In genomic region chr21:32889596-32889995, GRCh38 we compare ENCODE assay signal across 17 cellular contexts.
"Had no signal": no experiment of that assay in that cellular context is flagged by ENCODE, and none has a peak within 500 bp of the region (broad histone marks: within the 10 kb centered on the region; RNA-seq: fewer than 3 reads in every experiment).

No MANE protein-coding gene starts in this region.

- H3K4me3 Mint-ChIP-seq: activated CD4-positive, alpha-beta T cell treated with anti-CD3 and anti-CD28 coated beads for 36 hours; activated CD8-positive, alpha-beta T cell treated with anti-CD3 and anti-CD28 coated beads for 36 hours; activated T-cell treated with anti-CD3 and anti-CD28 coated beads, Interleukin-2, amount 50 U/mL, for 72 hours; central memory CD8-positive, alpha-beta T cell; memory B cell had no signal

- H3K27me3 Mint-ChIP-seq: central memory CD8-positive, alpha-beta T cell had no signal

- ATAC-seq: activated CD4-positive, alpha-beta T cell treated with anti-CD3 and anti-CD28 coated beads for 36 hours; activated CD8-positive, alpha-beta T cell treated with anti-CD3 and anti-CD28 coated beads for 36 hours; body of pancreas; left lung; stimulated activated naive CD8-positive, alpha-beta T cell treated with anti-CD3 and anti-CD28 coated beads, Interleukin-15, Interleukin-2, amounts not matched to agents 100 U/mL and 50 U/mL, for 24 hours had no signal

- H3K9me3 ChIP-seq: body of pancreas, left lung, upper lobe of left lung had no signal

- H3K27ac Mint-ChIP-seq: activated CD4-positive, alpha-beta T cell treated with anti-CD3 and anti-CD28 coated beads for 36 hours; activated CD8-positive, alpha-beta T cell treated with anti-CD3 and anti-CD28 coated beads for 36 hours; activated T-cell treated with anti-CD3 and anti-CD28 coated beads, Interleukin-2, amount 50 U/mL, for 72 hours; memory B cell had no signal

- H3K4me3 ChIP-seq: body of pancreas, left lung, upper lobe of left lung had no signal

- H3K36me3 Mint-ChIP-seq: memory B cell had no signal

- H3K4me1 ChIP-seq: body of pancreas, left lung, upper lobe of left lung had no signal

- H3K27ac ChIP-seq: body of pancreas, left lung, upper lobe of left lung, VCaP had no signal

- H3K9me3 Mint-ChIP-seq: central memory CD8-positive, alpha-beta T cell; memory B cell had no signal

- DNase-seq: activated CD4-positive, alpha-beta T cell treated with anti-CD3 and anti-CD28 coated beads for 36 hours; activated CD8-positive, alpha-beta memory T cell treated with anti-CD3 and anti-CD28 coated beads, Interleukin-2, amount 50 U/mL, for 4 hours; activated CD8-positive, alpha-beta T cell treated with anti-CD3 and anti-CD28 coated beads for 36 hours; activated naive CD4-positive, alpha-beta T cell; activated T-cell treated with anti-CD3 and anti-CD28 coated beads, Interleukin-2, amount 50 U/mL, for 72 hours; body of pancreas; cortex of kidney; effector CD8-positive, alpha-beta T cell; left lung; stimulated activated CD4-positive, alpha-beta T cell treated with anti-CD3 and anti-CD28 coated beads, Interleukin-4, amount 100 ng/mL, for 1 hour; stimulated activated CD8-positive, alpha-beta memory T cell treated with anti-CD3 and anti-CD28 coated beads, Interleukin-4, amount 100 ng/mL, for 48 hours; stimulated activated naive CD8-positive, alpha-beta T cell treated with anti-CD3 and anti-CD28 coated beads, Interleukin-15, Interleukin-2, amounts not matched to agents 100 U/mL and 50 U/mL, for 24 hours; T-helper 1 cell; upper lobe of left lung had no signal

- H3K27me3 ChIP-seq: body of pancreas, upper lobe of left lung had no signal

- H3K36me3 ChIP-seq: left lung, upper lobe of left lung had no signal
